Comparison of ENCODE assay signal across 9 cellular contexts in genomic region chr17:58329035-58329807, GRCh38. TPM values are rescaled to one million over a fixed set of nuclear protein-coding genes. Genes with fewer than 3 reads are reported as not detected.
DNase-seq lines count a peak whose midpoint lies in the region; ATAC-seq, FAIRE-seq and TF ChIP-seq lines count a peak whose summit lies in the region.
"Had no signal": no experiment of that assay in that cellular context is flagged by ENCODE, and none has a peak within 500 bp of the region (broad histone marks: within the 10 kb centered on the region; RNA-seq: fewer than 3 reads in every experiment).

No MANE protein-coding gene starts in this region.

- H3K36me3 ChIP-seq in breast epithelium (no peaks in the 10 kb centered on the region), HepG2 (replicated peaks in 1 of 2; ENCODE audit: control insufficient read depth in 1 of 2, insufficient read depth in 2 of 2, low read length in 2 of 2) (no peaks in the 10 kb centered on the region)

- no peak for TF ChIP-seq RAD21 in HepG2 (CRISPR knock-in tag; IDR thresholded peaks at IDR 0.05)

- 38% methylated on average over 15 of the region's 16 CpGs for WGBS in HepG2 (ENCODE audit: low lambda C conversion rate)

- no peak for FAIRE-seq in HepG2 (lab: Jason Lieb, UNC)

- H3K27me3 ChIP-seq in breast epithelium (no peaks in the 10 kb centered on the region), HepG2 (ENCODE audit: control insufficient read depth in 1 of 2, insufficient read depth in 2 of 2, low read length in 2 of 2) (peaks cover 13 to 49% of the 10 kb centered on the region in 2 experiments)

- H3K27ac Mint-ChIP-seq in MCF 10A (ENCODE audit: low read depth, unreplicated experiment), result no peak overlapping the region

- H3K4me1 ChIP-seq in breast epithelium (no peaks in the 10 kb centered on the region), HepG2 (ENCODE audit: insufficient read depth, low read length) (peaks cover 36% of the 10 kb centered on the region)

- intact Hi-C loops in breast epithelium (cut with DNase I; ENCODE audit: low total_unique reads) (no loop called here), MCF 10A (cut with micrococcal nuclease) (no loop called here), HepG2 (cut with micrococcal nuclease; ENCODE audit: unreplicated experiment) (no loop called here)

- H3K27ac ChIP-seq in breast epithelium (no peak overlapping the region), HepG2 (ENCODE audit: extremely low read length, insufficient read depth, low read length) (no peak overlapping the region)

- TF ChIP-seq CTCF in breast epithelium (IDR thresholded peaks at IDR 0.05), result no peak
- TF ChIP-seq CTCF in MCF 10A (IDR thresholded peaks at IDR 0.05; ENCODE audit: unreplicated experiment), result no peak
- TF ChIP-seq CTCF in HepG2 (CRISPR knock-in tag; IDR thresholded peaks at IDR 0.05), result peak; percentile 50

- H2AFZ ChIP-seq in HepG2 (ENCODE audit: low read length), result no peak overlapping the region

- H3K9me3 ChIP-seq in breast epithelium (no peaks in the 10 kb centered on the region), HepG2 (ENCODE audit: low read length) (no peaks in the 10 kb centered on the region)

- peak overlapping the region in 2 of 3 donors; percentile 20 to 36 for H3K4me3 ChIP-seq in breast epithelium
- H3K4me3 ChIP-seq in HepG2 (replicated peaks in 1 of 3; ENCODE audit: insufficient read depth in 1 of 3, low read depth in 2 of 3, low read length in 3 of 3), result no peak overlapping the region; a peak in 1 of 6 replicates

- H3K9me3 Mint-ChIP-seq in MCF 10A (ENCODE audit: unreplicated experiment), result no peaks in the 10 kb centered on the region

- no peak for DNase-seq in breast epithelium (ENCODE audit: low spot score in 2 of 2)
- DNase-seq in MCF 10A (ENCODE audit: unreplicated experiment), result no peak
- peak; percentile 72 for DNase-seq in SK-N-DZ (ENCODE audit: low spot score)
- DNase-seq in activated naive CD8-positive, alpha-beta T cell treated with anti-CD3 and anti-CD28 coated beads, Interleukin-2, amount 50 U/mL, for 16 hours (ENCODE audit: low read depth, low spot score), result peak; percentile 77
- DNase-seq in HepG2 (ENCODE audit: low spot score), result peak; percentile 38
- peak; percentile 76 to 82 for DNase-seq in stimulated activated CD8-positive, alpha-beta memory T cell treated with anti-CD3 and anti-CD28 coated beads, Interleukin-4, amount 100 ng/mL, for 4 hours (ENCODE audit: low read depth in 2 of 2, low spot score in 1 of 2)
- no peak for DNase-seq in NCI-H1417 (lab: John Stamatoyannopoulos, UW)

- H3K27me3 Mint-ChIP-seq in MCF 10A (ENCODE audit: insufficient read depth, unreplicated experiment), result peaks cover 43% of the 10 kb centered on the region

- no peak for TF ChIP-seq POLR2A in breast epithelium (IDR thresholded peaks at IDR 0.05)
- TF ChIP-seq POLR2A in HepG2 (IDR thresholded peaks at IDR 0.05; ENCODE audit: insufficient read depth in 1 of 2, low read depth in 2 of 2, low read length in 2 of 2), result no peak

- in situ Hi-C loops in HepG2 (cut with HindIII; ENCODE audit: extremely low pct_ligation_motif_present, low pct_unique_long_range_greater_than_20kb), result no loop called here

- H3K9ac ChIP-seq in HepG2 (ENCODE audit: insufficient read depth, low read depth, low read length), result no peak overlapping the region

- no peak overlapping the region for H3K4me3 Mint-ChIP-seq in MCF 10A (ENCODE audit: unreplicated experiment)

- BruUV-seq in MCF 10A (replicated peaks; lab: Mats Ljungman, UMichigan), result no TSS peak
- no TSS peak for BruUV-seq in HepG2 (replicated peaks; lab: Mats Ljungman, UMichigan)

- POLR2A ChIA-PET in MCF 10A (lab: Yijun Ruan, JAX) (no interaction called here), HepG2 (lab: Yijun Ruan, JAX) (no interaction called here)

- no peaks in the 10 kb centered on the region for H3K36me3 Mint-ChIP-seq in MCF 10A (ENCODE audit: insufficient read depth, unreplicated experiment)

- H3K4me1 Mint-ChIP-seq in MCF 10A (ENCODE audit: insufficient read depth, unreplicated experiment), result no peaks in the 10 kb centered on the region

- peak; percentile 41 for ATAC-seq in HG03066 (IDR thresholded peaks at IDR 0.05; ENCODE audit: low read depth, unreplicated experiment)
- ATAC-seq in HepG2, result peak; percentile 34

- TF ChIP-seq EP300 in HepG2 (IDR thresholded peaks at IDR 0.05; ENCODE audit: low read depth in 2 of 2, low read length in 2 of 2) (no peak), HepG2 (CRISPR knock-in tag; IDR thresholded peaks at IDR 0.05; ENCODE audit: borderline replicate concordance) (no peak)

- no peaks in the 10 kb centered on the region for H4K20me1 ChIP-seq in HepG2 (ENCODE audit: insufficient read depth, low read length)

- peak overlapping the region; percentile 9; the same call in 1 of the 2 replicates for H3K4me2 ChIP-seq in HepG2 (ENCODE audit: low read depth, low read length)

- CTCF ChIA-PET in MCF 10A (lab: Yijun Ruan, JAX) (no interaction called here), HepG2 (lab: Yijun Ruan, JAX; ENCODE audit: low intra/inter-chr PET ratio, low total read pairs) (interaction anchor here (0.7 kb wide), 1 partner anchor 118 kb away, joined by 3 read pairs; no protein-coding TSS in a partner anchor)

- no peaks in the 10 kb centered on the region for H3K79me2 ChIP-seq in HepG2 (ENCODE audit: insufficient read depth, low read length)

RNA-seq across cellular contexts. Expression of gene TSPOAP1, which starts 0.6 kb away (rescaled TPM):
- total RNA-seq in breast epithelium, result 10 to 100 TPM in 2 of 3 donors, 1 to 10 TPM in 1; 2.6 to 42.1 (median 26.9) TPM
- total RNA-seq in MCF 10A (2022), result not detected in 2 replicates
- 11.4 and 23.2 TPM in 2 replicates for polyA plus RNA-seq in SK-N-DZ (2014; cell fraction: cytosol; rRNA removed)
- 65.5 and 69.6 TPM in 2 replicates for polyA plus RNA-seq in SK-N-DZ (2014; cell fraction: nucleus; rRNA removed)
- total RNA-seq in HepG2 (2016; rRNA removed; fragmentation: Illumina TruSeq; extraction: Trizol), result not detected in 2 replicates
- total RNA-seq in HepG2 (2016; cell fraction: cytosol; rRNA removed; fragmentation: Illumina TruSeq; extraction: Trizol; ENCODE audit: low read depth), result not detected in 2 replicates
- total RNA-seq in HepG2 (2016; cell fraction: insoluble cytoplasmic fraction; rRNA removed; fragmentation: Illumina TruSeq; extraction: Trizol), result not detected in 2 replicates
- not detected in 2 replicates for total RNA-seq in HepG2 (2016; cell fraction: membrane; rRNA removed; fragmentation: Illumina TruSeq; extraction: Trizol)
- not detected in 2 replicates for total RNA-seq in HepG2 (2016; cell fraction: nucleus; rRNA removed; fragmentation: Illumina TruSeq; extraction: Trizol)
- 0.25 TPM in 1 of 2 replicates, not detected in the other for polyA plus RNA-seq in HepG2 (2011; rRNA removed)
- 0.03 TPM in 1 of 2 replicates, not detected in the other for polyA plus RNA-seq in HepG2 (2011; cell fraction: cytosol; rRNA removed)
- polyA plus RNA-seq in HepG2 (2011; cell fraction: nucleus; rRNA removed), result 0.09 and 0.50 TPM in 2 replicates
- 0.03 TPM in 1 of 2 replicates, not detected in the other for polyA plus RNA-seq in HepG2 (2012)
- not detected in 2 replicates for polyA plus RNA-seq in HepG2 (2016; cell fraction: cytosol; fragmentation: Illumina TruSeq; extraction: Trizol; ENCODE audit: low read depth)
- polyA plus RNA-seq in HepG2 (2016; cell fraction: insoluble cytoplasmic fraction; fragmentation: Illumina TruSeq; extraction: Trizol; ENCODE audit: low read depth), result not detected in 2 replicates
- polyA plus RNA-seq in HepG2 (2016; cell fraction: membrane; fragmentation: Illumina TruSeq; extraction: Trizol; ENCODE audit: low read depth), result not detected in 2 replicates
- not detected in 2 replicates for polyA plus RNA-seq in HepG2 (2016; cell fraction: nucleus; fragmentation: Illumina TruSeq; extraction: Trizol; ENCODE audit: insufficient read depth, low read depth)
- 0.26 TPM in 1 of 2 replicates, not detected in the other for polyA minus RNA-seq in HepG2 (2011; rRNA and poly(A)+ RNA removed; ENCODE audit: low replicate concordance)
- not detected in 2 replicates for polyA minus RNA-seq in HepG2 (2011; cell fraction: cytosol; rRNA and poly(A)+ RNA removed)
- polyA minus RNA-seq in HepG2 (2011; cell fraction: nucleus; rRNA and poly(A)+ RNA removed), result under 0.01 TPM in 1 of 2 replicates, not detected in the other

RNA-seq across cellular contexts. Expression of gene SUPT4H1, which starts 22.8 kb away (rescaled TPM):
- total RNA-seq in breast epithelium (10 to 100 TPM; 46.4 to 61.6 (median 48.2) TPM), MCF 10A (2022) (63.4 and 90.8 TPM in 2 replicates), HepG2 (2016; rRNA removed; fragmentation: Illumina TruSeq; extraction: Trizol) (155 and 252 TPM in 2 replicates)
- 215 and 376 TPM in 2 replicates for polyA plus RNA-seq in SK-N-DZ (2014; cell fraction: cytosol; rRNA removed)
- 80.2 and 156 TPM in 2 replicates for polyA plus RNA-seq in SK-N-DZ (2014; cell fraction: nucleus; rRNA removed)
- 72.2 and 76.4 TPM in 2 replicates for total RNA-seq in HepG2 (2016; cell fraction: cytosol; rRNA removed; fragmentation: Illumina TruSeq; extraction: Trizol; ENCODE audit: low read depth)
- 169 and 290 TPM in 2 replicates for total RNA-seq in HepG2 (2016; cell fraction: insoluble cytoplasmic fraction; rRNA removed; fragmentation: Illumina TruSeq; extraction: Trizol)
- 130 and 134 TPM in 2 replicates for total RNA-seq in HepG2 (2016; cell fraction: membrane; rRNA removed; fragmentation: Illumina TruSeq; extraction: Trizol)
- total RNA-seq in HepG2 (2016; cell fraction: nucleus; rRNA removed; fragmentation: Illumina TruSeq; extraction: Trizol), result 74.4 and 75.7 TPM in 2 replicates
- 231 and 244 TPM in 2 replicates for polyA plus RNA-seq in HepG2 (2011; rRNA removed)
- 148 and 229 TPM in 2 replicates for polyA plus RNA-seq in HepG2 (2011; cell fraction: cytosol; rRNA removed)
- polyA plus RNA-seq in HepG2 (2011; cell fraction: nucleus; rRNA removed), result 65.5 and 71.0 TPM in 2 replicates
- polyA plus RNA-seq in HepG2 (2012), result 227 and 249 TPM in 2 replicates
- polyA plus RNA-seq in HepG2 (2016; cell fraction: cytosol; fragmentation: Illumina TruSeq; extraction: Trizol; ENCODE audit: low read depth), result 105 and 107 TPM in 2 replicates
- 309 and 341 TPM in 2 replicates for polyA plus RNA-seq in HepG2 (2016; cell fraction: insoluble cytoplasmic fraction; fragmentation: Illumina TruSeq; extraction: Trizol; ENCODE audit: low read depth)
- 144 and 156 TPM in 2 replicates for polyA plus RNA-seq in HepG2 (2016; cell fraction: membrane; fragmentation: Illumina TruSeq; extraction: Trizol; ENCODE audit: low read depth)
- 164 and 191 TPM in 2 replicates for polyA plus RNA-seq in HepG2 (2016; cell fraction: nucleus; fragmentation: Illumina TruSeq; extraction: Trizol; ENCODE audit: insufficient read depth, low read depth)
- 68.7 and 109 TPM in 2 replicates for polyA minus RNA-seq in HepG2 (2011; rRNA and poly(A)+ RNA removed; ENCODE audit: low replicate concordance)
- 45.1 and 56.8 TPM in 2 replicates for polyA minus RNA-seq in HepG2 (2011; cell fraction: cytosol; rRNA and poly(A)+ RNA removed)
- 51.9 and 61.5 TPM in 2 replicates for polyA minus RNA-seq in HepG2 (2011; cell fraction: nucleus; rRNA and poly(A)+ RNA removed)

RNA-seq across cellular contexts. Expression of gene MPO, which starts 48.5 kb away (rescaled TPM):
- total RNA-seq in breast epithelium, result under 1 TPM in 1 of 3 donors, not detected in 2; 0.16 TPM
- total RNA-seq in MCF 10A (2022), result 0.19 TPM in 1 of 2 replicates, not detected in the other
- polyA plus RNA-seq in SK-N-DZ (2014; cell fraction: cytosol; rRNA removed), result 0.38 and 0.44 TPM in 2 replicates
- 0.33 and 0.51 TPM in 2 replicates for polyA plus RNA-seq in SK-N-DZ (2014; cell fraction: nucleus; rRNA removed)
- total RNA-seq in HepG2 (2016; rRNA removed; fragmentation: Illumina TruSeq; extraction: Trizol), result not detected in 2 replicates
- not detected in 2 replicates for total RNA-seq in HepG2 (2016; cell fraction: cytosol; rRNA removed; fragmentation: Illumina TruSeq; extraction: Trizol; ENCODE audit: low read depth)
- total RNA-seq in HepG2 (2016; cell fraction: insoluble cytoplasmic fraction; rRNA removed; fragmentation: Illumina TruSeq; extraction: Trizol), result not detected in 2 replicates
- total RNA-seq in HepG2 (2016; cell fraction: membrane; rRNA removed; fragmentation: Illumina TruSeq; extraction: Trizol), result not detected in 2 replicates
- total RNA-seq in HepG2 (2016; cell fraction: nucleus; rRNA removed; fragmentation: Illumina TruSeq; extraction: Trizol), result not detected in 2 replicates
- not detected in 2 replicates for polyA plus RNA-seq in HepG2 (2011; rRNA removed)
- polyA plus RNA-seq in HepG2 (2011; cell fraction: cytosol; rRNA removed), result not detected in 2 replicates
- polyA plus RNA-seq in HepG2 (2011; cell fraction: nucleus; rRNA removed), result 0.06 and 0.09 TPM in 2 replicates
- polyA plus RNA-seq in HepG2 (2012), result not detected in 2 replicates
- not detected in 2 replicates for polyA plus RNA-seq in HepG2 (2016; cell fraction: cytosol; fragmentation: Illumina TruSeq; extraction: Trizol; ENCODE audit: low read depth)
- not detected in 2 replicates for polyA plus RNA-seq in HepG2 (2016; cell fraction: insoluble cytoplasmic fraction; fragmentation: Illumina TruSeq; extraction: Trizol; ENCODE audit: low read depth)
- polyA plus RNA-seq in HepG2 (2016; cell fraction: membrane; fragmentation: Illumina TruSeq; extraction: Trizol; ENCODE audit: low read depth), result not detected in 2 replicates
- polyA plus RNA-seq in HepG2 (2016; cell fraction: nucleus; fragmentation: Illumina TruSeq; extraction: Trizol; ENCODE audit: insufficient read depth, low read depth), result not detected in 2 replicates
- polyA minus RNA-seq in HepG2 (2011; rRNA and poly(A)+ RNA removed; ENCODE audit: low replicate concordance), result not detected in 2 replicates
- not detected in 2 replicates for polyA minus RNA-seq in HepG2 (2011; cell fraction: cytosol; rRNA and poly(A)+ RNA removed)
- polyA minus RNA-seq in HepG2 (2011; cell fraction: nucleus; rRNA and poly(A)+ RNA removed), result not detected in 2 replicates
- total RNA-seq: Daoy had no signal

Comparison
In these comparisons a context has a peak if more than half of its experiments do, and no peak if none do; other contexts are left out.
1. DNase-seq: peak in SK-N-DZ (single experiment), activated naive CD8-positive, alpha-beta T cell treated with anti-CD3 and anti-CD28 coated beads, Interleukin-2, amount 50 U/mL, for 16 hours (single experiment), HepG2 (single experiment) and stimulated activated CD8-positive, alpha-beta memory T cell treated with anti-CD3 and anti-CD28 coated beads, Interleukin-4, amount 100 ng/mL, for 4 hours (2 of 2); none in breast epithelium (0 of 2), MCF 10A (single experiment) and NCI-H1417 (0 of 3).
2. H3K4me3 ChIP-seq: peak in breast epithelium (2 of 3); none in HepG2 (0 of 3).